ENCODE assay signal across 8 cellular contexts in the genomic region with DNA sequence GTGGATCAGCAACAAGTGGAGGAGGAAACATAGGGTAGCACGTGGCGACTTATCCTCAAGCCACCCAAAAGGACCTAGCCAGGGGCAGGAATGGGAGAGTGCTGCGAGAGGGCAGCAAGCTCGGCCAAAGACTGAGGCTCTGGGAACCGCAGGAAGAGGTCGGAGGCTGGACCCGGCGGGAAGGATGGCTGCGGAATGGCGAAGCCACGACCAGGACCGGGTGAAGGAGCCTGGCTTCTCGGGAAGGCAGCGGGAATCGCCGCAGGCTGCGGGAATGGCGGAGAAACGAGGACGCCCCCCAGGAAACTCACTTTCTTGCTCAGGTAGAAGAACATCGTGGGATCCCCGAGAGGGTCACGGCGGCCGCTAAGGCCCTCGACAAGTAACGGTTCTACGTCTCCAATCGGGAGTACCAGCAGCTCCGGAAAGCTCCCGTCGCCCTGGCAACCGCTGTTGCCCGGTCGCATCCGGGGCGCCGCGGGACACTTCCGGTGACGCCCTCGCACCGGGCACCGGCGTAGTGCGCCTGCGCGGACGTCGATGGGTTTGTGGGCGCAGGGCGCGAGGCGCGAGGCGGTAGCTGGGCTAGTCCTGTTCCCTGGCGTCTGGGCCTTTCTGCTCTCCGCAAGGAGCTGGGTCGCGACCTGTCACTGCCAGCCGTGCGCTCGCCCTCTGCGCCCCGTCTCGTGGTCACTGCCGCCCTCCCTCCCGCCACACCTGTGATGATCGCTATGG. TPM values are rescaled to one million over a fixed set of nuclear protein-coding genes. Genes with fewer than 3 reads are reported as not detected.
A peak's percentile ranks its signal among the peaks of the same experiment; 100 is the strongest.
DNase-seq lines count a peak whose midpoint lies in the region; ATAC-seq and TF ChIP-seq lines count a peak whose summit lies in the region.

A gene (minus strand): TSS at position 425 of the 735 bp plus-strand sequence. CDS start 90 bp downstream, at position 335.

- H3K4me3 ChIP-seq in OCI-LY3 (ENCODE audit: low read length) = peak within 1 kb of the TSS; percentile 97
- peak within 1 kb of the TSS; percentile 86 for H3K4me3 ChIP-seq in mucosa of stomach (ENCODE audit: low read length)

- TF ChIP-seq CTCF in OCI-LY3 (IDR thresholded peaks at IDR 0.05; ENCODE audit: low read depth, low read length) = no peak

- H3K4me2 ChIP-seq in OCI-LY3 (ENCODE audit: low read length) = peak within 1 kb of the TSS; percentile 85

- H3K9ac ChIP-seq in OCI-LY3 (ENCODE audit: low read length) = peak within 1 kb of the TSS; percentile 71
- H3K9ac ChIP-seq in mucosa of stomach (ENCODE audit: low read length) = peak within 1 kb of the TSS; percentile 57

- H3K36me3 ChIP-seq in OCI-LY3 (replicated peaks; ENCODE audit: low read depth, low read length) (no peaks in the 10 kb centered on the region), mucosa of stomach (ENCODE audit: control insufficient read depth, insufficient read depth, low read length) (no peaks in the 10 kb centered on the region)

- peak within 1 kb of the TSS; percentile 98 for H2AFZ ChIP-seq in OCI-LY3 (ENCODE audit: low read depth, low read length)

- no peaks in the 10 kb centered on the region for H4K20me1 ChIP-seq in OCI-LY3 (ENCODE audit: insufficient read depth, low read length)

- ATAC-seq in GM21528 (IDR thresholded peaks at IDR 0.05; ENCODE audit: low FRiP score, unreplicated experiment) = peak; percentile 90
- peak; percentile 98 for ATAC-seq in esophagus mucosa

- peaks cover 19% of the 10 kb centered on the region for H3K4me1 ChIP-seq in OCI-LY3 (ENCODE audit: low read length)
- H3K4me1 ChIP-seq in mucosa of stomach (ENCODE audit: control insufficient read depth, insufficient read depth, low read length) = peaks cover 6% of the 10 kb centered on the region

- H3K9me3 ChIP-seq in OCI-LY3 (ENCODE audit: insufficient read depth, low read length) = no peaks in the 10 kb centered on the region
- no peaks in the 10 kb centered on the region for H3K9me3 ChIP-seq in mucosa of stomach (ENCODE audit: control insufficient read depth, low read length)

- no peak within 1 kb of the TSS for H3K27ac ChIP-seq in OCI-LY3 (ENCODE audit: low read length)

- H3K27me3 ChIP-seq in OCI-LY3 (ENCODE audit: low read depth, low read length) = peaks cover 7% of the 10 kb centered on the region
- no peaks in the 10 kb centered on the region for H3K27me3 ChIP-seq in mucosa of stomach (ENCODE audit: control insufficient read depth, insufficient read depth, low read length)

- H3K79me2 ChIP-seq in OCI-LY3 (ENCODE audit: low read length) = peaks cover 9% of the 10 kb centered on the region; the same call in 1 of the 2 replicates

- DNase-seq in DMS114 treated with DMSO at 0.1 percent for 48 hours (lab: John Stamatoyannopoulos, UW; ENCODE audit: unreplicated experiment) (peak; percentile 80), HuH-7 (ENCODE audit: low spot score) (peak; percentile 90), activated T-cell treated with anti-CD3 and anti-CD28 coated beads for 48 hours (ENCODE audit: low read depth) (peak; percentile 93)
- DNase-seq in stimulated activated CD8-positive, alpha-beta memory T cell treated with anti-CD3 and anti-CD28 coated beads, Interleukin-4, amount 100 ng/mL, for 48 hours = peak; percentile 97

RNA-seq across cellular contexts. Expression of the gene that starts here (rescaled TPM):
- 2.4 TPM for total RNA-seq in esophagus mucosa
